In genomic region chr4:13992041-13992440, GRCh38 we compare ENCODE assay signal across 22 cellular contexts.
"Had no signal": no experiment of that assay in that cellular context is flagged by ENCODE, and none has a peak within 500 bp of the region (broad histone marks: within the 10 kb centered on the region; RNA-seq: fewer than 3 reads in every experiment).

No MANE protein-coding gene starts in this region.

- H3K27me3 Mint-ChIP-seq: stimulated activated memory B cell treated with anti-CD40 and anti-IgM and Interleukin-4, amounts not matched to agents 10 μg/mL and 1 μg/mL and 100 μg/mL, for 72 hours; stimulated activated naive CD8-positive, alpha-beta T cell treated with anti-CD3 and anti-CD28 coated beads, Interleukin-15, Interleukin-2, amounts not matched to agents 100 ng/mL and 50 ng/mL, for 24 hours had no signal

- H3K4me1 Mint-ChIP-seq: naive thymus-derived CD4-positive, alpha-beta T cell; stimulated activated memory B cell treated with anti-CD40 and anti-IgM and Interleukin-4, amounts not matched to agents 10 μg/mL and 1 μg/mL and 100 μg/mL, for 72 hours had no signal

- H3K27ac Mint-ChIP-seq: naive thymus-derived CD4-positive, alpha-beta T cell; stimulated activated memory B cell treated with anti-CD40 and anti-IgM and Interleukin-4, amounts not matched to agents 10 μg/mL and 1 μg/mL and 100 μg/mL, for 72 hours; stimulated activated naive CD8-positive, alpha-beta T cell treated with anti-CD3 and anti-CD28 coated beads, Interleukin-15, Interleukin-2, amounts not matched to agents 100 ng/mL and 50 ng/mL, for 24 hours had no signal

- H3K9me3 Mint-ChIP-seq: neural crest cell; stimulated activated memory B cell treated with anti-CD40 and anti-IgM and Interleukin-4, amounts not matched to agents 10 μg/mL and 1 μg/mL and 100 μg/mL, for 72 hours; stimulated activated naive CD8-positive, alpha-beta T cell treated with anti-CD3 and anti-CD28 coated beads, Interleukin-15, Interleukin-2, amounts not matched to agents 100 ng/mL and 50 ng/mL, for 24 hours had no signal

- H3K27ac ChIP-seq: colonic mucosa, esophagus squamous epithelium, gastroesophageal sphincter, left ventricle myocardium inferior, prostate gland, spleen, tibial nerve, upper lobe of right lung had no signal

- H3K4me3 ChIP-seq: colonic mucosa, esophagus squamous epithelium, gastroesophageal sphincter, left ventricle myocardium inferior, pancreas, prostate gland, spleen, testis, tibial nerve, upper lobe of right lung had no signal

- H3K4me1 ChIP-seq: colonic mucosa, gastroesophageal sphincter, prostate gland, spleen had no signal

- FAIRE-seq: pancreas had no signal

- ATAC-seq: gastroesophageal sphincter; naive thymus-derived CD4-positive, alpha-beta T cell; sciatic nerve; stimulated activated memory B cell treated with anti-CD40 and anti-IgM and Interleukin-4, amounts not matched to agents 10 μg/mL and 1 μg/mL and 100 μg/mL, for 72 hours had no signal

- H3K4me3 Mint-ChIP-seq: naive thymus-derived CD4-positive, alpha-beta T cell; neural crest cell; stimulated activated memory B cell treated with anti-CD40 and anti-IgM and Interleukin-4, amounts not matched to agents 10 μg/mL and 1 μg/mL and 100 μg/mL, for 72 hours; stimulated activated naive CD8-positive, alpha-beta T cell treated with anti-CD3 and anti-CD28 coated beads, Interleukin-15, Interleukin-2, amounts not matched to agents 100 ng/mL and 50 ng/mL, for 24 hours had no signal

- H3K27me3 ChIP-seq: cardiac muscle cell, colonic mucosa, esophagus squamous epithelium, gastroesophageal sphincter, pancreas, spleen, testis, tibial nerve, upper lobe of right lung had no signal

- H3K36me3 ChIP-seq: cardiac muscle cell, colonic mucosa, esophagus squamous epithelium, gastroesophageal sphincter, left ventricle myocardium inferior, pancreas, prostate gland, spleen, tibial nerve, upper lobe of right lung had no signal

- H3K9me3 ChIP-seq: colonic mucosa, esophagus squamous epithelium, gastroesophageal sphincter, left ventricle myocardium inferior, pancreas, prostate gland, spleen, testis, tibial nerve, upper lobe of right lung had no signal

- H3K36me3 Mint-ChIP-seq: naive thymus-derived CD4-positive, alpha-beta T cell; stimulated activated memory B cell treated with anti-CD40 and anti-IgM and Interleukin-4, amounts not matched to agents 10 μg/mL and 1 μg/mL and 100 μg/mL, for 72 hours had no signal

- DNase-seq: colonic mucosa; dermis blood vessel endothelial cell; esophagus squamous epithelium; glutamatergic neuron; left ventricle myocardium inferior; naive thymus-derived CD4-positive, alpha-beta T cell; retina; spleen; stimulated activated CD4-positive, alpha-beta T cell treated with anti-CD3 and anti-CD28 coated beads, Interleukin-15, amount 100 ng/mL, for 24 hours; stimulated activated CD4-positive, alpha-beta T cell treated with anti-CD3 and anti-CD28 coated beads, Interleukin-1b, Interleukin-23, amount 100 ng/mL, for 48 hours; stimulated activated CD4-positive, alpha-beta T cell treated with anti-CD3 and anti-CD28 coated beads, Interleukin-4, amount 100 ng/mL, for 24 hours; upper lobe of right lung had no signal
